ENCODE assay signal across 8 cellular contexts in the genomic region with DNA sequence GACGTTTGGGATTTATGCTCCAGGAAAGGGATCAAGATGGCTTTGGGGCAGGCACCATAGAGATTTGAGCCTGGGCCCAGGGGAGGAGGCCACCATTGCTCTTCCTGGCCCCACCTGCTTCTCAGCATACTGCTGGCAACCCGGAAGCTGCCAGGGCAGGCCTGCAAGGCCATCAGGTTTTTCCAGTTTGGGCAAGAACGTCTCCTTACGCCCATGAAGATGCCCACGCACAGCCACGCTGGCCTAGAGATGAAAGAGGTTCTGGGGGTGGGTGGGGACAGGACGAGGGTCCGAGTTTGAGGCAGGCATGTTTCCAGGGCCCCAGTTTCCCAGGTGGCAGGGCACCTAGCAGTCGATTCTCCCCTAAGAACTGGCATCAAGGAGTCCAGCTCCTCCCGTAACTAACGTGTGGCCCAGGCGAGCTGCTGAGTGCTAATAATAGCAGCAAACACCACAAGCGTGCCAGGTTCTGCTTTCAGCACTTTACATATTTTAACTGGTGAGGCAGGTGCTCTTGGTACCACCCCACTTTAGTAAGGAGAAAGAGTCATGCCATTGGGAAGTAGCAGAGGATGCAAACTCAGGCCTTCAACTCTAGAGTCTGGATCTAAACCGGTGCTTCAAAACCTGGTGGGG. TPM values are rescaled to one million over a fixed set of nuclear protein-coding genes. Genes with fewer than 3 reads are reported as not detected.
DNase-seq lines count a peak whose midpoint lies in the region; ATAC-seq and TF ChIP-seq lines count a peak whose summit lies in the region.

No MANE protein-coding gene starts in this region.

- H3K4me1 ChIP-seq in transverse colon = peaks cover 19 to 35% (median 20%) of the 10 kb centered on the region in 4 donors

- no peak for TF ChIP-seq EP300 in transverse colon (IDR thresholded peaks at IDR 0.05; ENCODE audit: low read depth)

- peak; percentile 25 for DNase-seq in SIG-M5 treated with dmso at 0.1 percent for 504 hours (lab: John Stamatoyannopoulos, UW; ENCODE audit: unreplicated experiment)
- DNase-seq in SIG-M5 (lab: John Stamatoyannopoulos, UW) = no peak
- peak; percentile 76 for DNase-seq in NCI-H187 treated with DMSO at 0.1 percent for 48 hours (lab: John Stamatoyannopoulos, UW)
- DNase-seq in transverse colon = peak; percentile 79
- DNase-seq in stimulated activated CD4-positive, alpha-beta T cell treated with anti-CD3 and anti-CD28 coated beads, Interleukin-12 subunit alpha, Interleukin-12 subunit beta, amount 100 ng/mL, for 4 hours = no peak
- no peak for DNase-seq in MG63

- ATAC-seq in esophagus mucosa (peak; percentile 91), HG03135 (IDR thresholded peaks at IDR 0.05; ENCODE audit: unreplicated experiment) (no peak)

- H3K36me3 ChIP-seq in transverse colon (no peaks in the 10 kb centered on the region), MG63 (no peaks in the 10 kb centered on the region)

- in situ Hi-C loops in transverse colon (cut with MboI; ENCODE audit: low pct_ligation_motif_present in 1 of 4, low pct_unique_long_range_greater_than_20kb in 1 of 4, low sequenced_read_pairs in 3 of 4) = no loop called here

- no peak for TF ChIP-seq CTCF in transverse colon (IDR thresholded peaks at IDR 0.05)

- intact Hi-C loops in transverse colon (cut with DNase I; ENCODE audit: low total_unique reads) = no loop called here

- 48% methylated on average over 11 of the region's 14 CpGs; no CpG with 5 or more reads in 1 of the 2 donors for WGBS in transverse colon (ENCODE audit: low coverage in 1 of 2), 2 donors

- no peak overlapping the region for H3K4me3 ChIP-seq in transverse colon
- no peak overlapping the region for H3K4me3 ChIP-seq in MG63

- no peaks in the 10 kb centered on the region for H3K9me3 ChIP-seq in transverse colon
- H3K9me3 ChIP-seq in MG63 = no peaks in the 10 kb centered on the region

- no peaks in the 10 kb centered on the region for H3K27me3 ChIP-seq in transverse colon
- H3K27me3 ChIP-seq in MG63 = no peaks in the 10 kb centered on the region

- peak overlapping the region; percentile 78 to 83 (median 78) for H3K27ac ChIP-seq in transverse colon

- peak; percentile 18 for TF ChIP-seq POLR2A in transverse colon (IDR thresholded peaks at IDR 0.05)

RNA-seq across cellular contexts. Expression of gene ZNF710, which starts 45.8 kb away (rescaled TPM):
- total RNA-seq in esophagus mucosa (27.9 TPM), transverse colon (10 to 100 TPM; 27.3 to 43.4 (median 35.6) TPM)
- total RNA-seq in MG63 (2014; rRNA removed; shearing (Covaris generic); ENCODE audit: low replicate concordance) = 7.0 and 9.1 TPM in 2 replicates

RNA-seq across cellular contexts. Expression of gene IDH2, which starts 55.3 kb away (rescaled TPM):
- total RNA-seq in esophagus mucosa = 114 TPM
- total RNA-seq in transverse colon = 100 to 1,000 TPM in 1 of 4 donors, 10 to 100 TPM in 3; 19.1 to 101 (median 85.1) TPM
- total RNA-seq in MG63 (2014; rRNA removed; shearing (Covaris generic); ENCODE audit: low replicate concordance) = 45.7 and 57.2 TPM in 2 replicates

Comparison
In these comparisons a context has a peak if more than half of its experiments do, and no peak if none do; other contexts are left out.
1. DNase-seq: peak in SIG-M5 treated with dmso at 0.1 percent for 504 hours (single experiment), NCI-H187 treated with DMSO at 0.1 percent for 48 hours (single experiment) and transverse colon (single experiment); none in SIG-M5 (single experiment), stimulated activated CD4-positive, alpha-beta T cell treated with anti-CD3 and anti-CD28 coated beads, Interleukin-12 subunit alpha, Interleukin-12 subunit beta, amount 100 ng/mL, for 4 hours (single experiment) and MG63 (single experiment).